In genomic region chr6:44327096-44327495, GRCh38 we compare ENCODE assay signal across 36 cellular contexts. TPM values are rescaled to one million over a fixed set of nuclear protein-coding genes. Genes with fewer than 3 reads are reported as not detected.
"Had no signal": no experiment of that assay in that cellular context is flagged by ENCODE, and none has a peak within 500 bp of the region (broad histone marks: within the 10 kb centered on the region; RNA-seq: fewer than 3 reads in every experiment).

No MANE protein-coding gene starts in this region.

- ATAC-seq: activated CD4-positive, CD25-positive, alpha-beta regulatory T cell treated with anti-CD3 and anti-CD28 coated beads, Interleukin-2, amount 50 U/mL, for 24 hours; activated CD8-positive, alpha-beta T cell treated with anti-CD3 and anti-CD28 coated beads for 36 hours; activated naive CD8-positive, alpha-beta T cell treated with anti-CD3 and anti-CD28 coated beads, Interleukin-2, amount 50 U/mL, for 24 hours; heart left ventricle had no signal

- H3K9me3 Mint-ChIP-seq: activated B cell treated with CpG ODN at 0.5 μM for 24 hours; activated CD8-positive, alpha-beta T cell treated with anti-CD3 and anti-CD28 coated beads for 36 hours; activated naive CD4-positive, alpha-beta T cell treated with anti-CD3 and anti-CD28 coated beads for 36 hours; activated naive CD4-positive, alpha-beta T cell treated with anti-CD3 and anti-CD28 coated beads, Interleukin-2, amount 50 U/mL, for 24 hours; activated naive CD8-positive, alpha-beta T cell treated with anti-CD3 and anti-CD28 coated beads for 36 hours; activated naive CD8-positive, alpha-beta T cell treated with anti-CD3 and anti-CD28 coated beads, Interleukin-2, amount 50 U/mL, for 24 hours; activated T-helper 1 cell treated with anti-CD3 and anti-CD28 coated beads, Interleukin-12 subunit alpha, Interleukin-12 subunit beta, Interleukin-2, Interleukin-4 antibody, amounts not matched to agents 30 ng/mL and 10 ng/mL and 1 ng/mL, durations not matched to agents 14 hours and 24 hours and 36 hours; activated T-helper 2 cell treated with anti-CD3 and anti-CD28 coated beads, Interferon-gamma antibody, Interleukin-2, Interleukin-4, amounts not matched to agents 10 μg/mL and 5 μg/mL and 100 μg/mL, durations not matched to agents 14 hours and 24 hours and 36 hours; brain; T-helper 1 cell treated with Interleukin-12 subunit alpha and Interleukin-12 subunit beta and Interleukin-4 antibody, amounts not matched to agents 30 μg/mL and 1 μg/mL, for 36 hours had no signal

- H3K4me1 Mint-ChIP-seq: activated B cell treated with CpG ODN at 0.5 μM for 24 hours; activated naive CD4-positive, alpha-beta T cell treated with anti-CD3 and anti-CD28 coated beads, Interleukin-2, amount 50 U/mL, for 24 hours; activated naive CD8-positive, alpha-beta T cell treated with anti-CD3 and anti-CD28 coated beads for 36 hours; activated naive CD8-positive, alpha-beta T cell treated with anti-CD3 and anti-CD28 coated beads, Interleukin-2, amount 50 U/mL, for 24 hours had no signal

- H3K4me3 Mint-ChIP-seq: activated B cell treated with CpG ODN at 0.5 μM for 24 hours; activated CD8-positive, alpha-beta T cell treated with anti-CD3 and anti-CD28 coated beads for 36 hours; activated naive CD4-positive, alpha-beta T cell treated with anti-CD3 and anti-CD28 coated beads for 36 hours; activated naive CD4-positive, alpha-beta T cell treated with anti-CD3 and anti-CD28 coated beads, Interleukin-2, amount 50 U/mL, for 24 hours; activated naive CD8-positive, alpha-beta T cell treated with anti-CD3 and anti-CD28 coated beads for 36 hours; activated naive CD8-positive, alpha-beta T cell treated with anti-CD3 and anti-CD28 coated beads, Interleukin-2, amount 50 U/mL, for 24 hours; activated T-helper 1 cell treated with anti-CD3 and anti-CD28 coated beads, Interleukin-12 subunit alpha, Interleukin-12 subunit beta, Interleukin-2, Interleukin-4 antibody, amounts not matched to agents 30 ng/mL and 10 ng/mL and 1 ng/mL, durations not matched to agents 14 hours and 24 hours and 36 hours; T-helper 1 cell treated with Interleukin-12 subunit alpha and Interleukin-12 subunit beta and Interleukin-4 antibody, amounts not matched to agents 30 μg/mL and 1 μg/mL, for 36 hours had no signal

- H3K27ac Mint-ChIP-seq: activated B cell treated with CpG ODN at 0.5 μM for 24 hours; activated CD8-positive, alpha-beta T cell treated with anti-CD3 and anti-CD28 coated beads for 36 hours; activated naive CD4-positive, alpha-beta T cell treated with anti-CD3 and anti-CD28 coated beads for 36 hours; activated naive CD4-positive, alpha-beta T cell treated with anti-CD3 and anti-CD28 coated beads, Interleukin-2, amount 50 U/mL, for 24 hours; activated naive CD8-positive, alpha-beta T cell treated with anti-CD3 and anti-CD28 coated beads for 36 hours; activated naive CD8-positive, alpha-beta T cell treated with anti-CD3 and anti-CD28 coated beads, Interleukin-2, amount 50 U/mL, for 24 hours; activated T-helper 1 cell treated with anti-CD3 and anti-CD28 coated beads, Interleukin-12 subunit alpha, Interleukin-12 subunit beta, Interleukin-2, Interleukin-4 antibody, amounts not matched to agents 30 ng/mL and 10 ng/mL and 1 ng/mL, durations not matched to agents 14 hours and 24 hours and 36 hours; activated T-helper 2 cell treated with anti-CD3 and anti-CD28 coated beads, Interferon-gamma antibody, Interleukin-2, Interleukin-4, amounts not matched to agents 10 μg/mL and 5 μg/mL and 100 μg/mL, durations not matched to agents 14 hours and 24 hours and 36 hours; T-helper 1 cell treated with Interleukin-12 subunit alpha and Interleukin-12 subunit beta and Interleukin-4 antibody, amounts not matched to agents 30 μg/mL and 1 μg/mL, for 36 hours had no signal

- DNase-seq: activated B cell treated with CpG ODN at 0.5 μM for 24 hours; activated CD4-positive, alpha-beta T cell treated with anti-CD3 and anti-CD28 coated beads for 48 hours; activated CD4-positive, alpha-beta T cell treated with anti-CD3 and anti-CD28 coated beads, Interleukin-2, amount 50 U/mL, for 1 hour; activated CD4-positive, alpha-beta T cell treated with anti-CD3 and anti-CD28 coated beads, Interleukin-2, amount 50 U/mL, for 48 hours; activated CD8-positive, alpha-beta memory T cell treated with anti-CD3 and anti-CD28 coated beads for 24 hours; activated CD8-positive, alpha-beta T cell treated with anti-CD3 and anti-CD28 coated beads for 36 hours; activated effector memory CD4-positive, alpha-beta T cell treated with anti-CD3 and anti-CD28 coated beads, Interleukin-2, amount 50 U/mL, for 16 hours; activated naive CD4-positive, alpha-beta T cell treated with anti-CD3 and anti-CD28 coated beads for 36 hours; activated naive CD8-positive, alpha-beta T cell treated with anti-CD3 and anti-CD28 coated beads for 36 hours; activated naive CD8-positive, alpha-beta T cell treated with anti-CD3 and anti-CD28 coated beads, Interleukin-2, amount 50 U/mL, for 24 hours; activated T-cell treated with anti-CD3 and anti-CD28 coated beads, Interleukin-2, amount 50 U/mL, for 1 hour; activated T-cell treated with anti-CD3 and anti-CD28 coated beads, Interleukin-2, amount 50 U/mL, for 48 hours; adrenal gland; central memory CD4-positive, alpha-beta T cell; cerebellar nuclear complex; colonic mucosa; effector CD8-positive, alpha-beta T cell; esophagus squamous epithelium; heart left ventricle; T-helper 9 cell; WERI-Rb-1 had no signal

- H3K36me3 Mint-ChIP-seq: activated naive CD4-positive, alpha-beta T cell treated with anti-CD3 and anti-CD28 coated beads, Interleukin-2, amount 50 U/mL, for 24 hours; activated naive CD8-positive, alpha-beta T cell treated with anti-CD3 and anti-CD28 coated beads for 36 hours; brain had no signal

RNA-seq across cellular contexts. Expression of gene SPATS1, which starts 15.4 kb away (rescaled TPM):
- total RNA-seq: activated B cell treated with CpG ODN at 0.5 μM for 24 hours; activated CD8-positive, alpha-beta T cell treated with anti-CD3 and anti-CD28 coated beads for 36 hours; activated naive CD4-positive, alpha-beta T cell treated with anti-CD3 and anti-CD28 coated beads for 36 hours; activated naive CD8-positive, alpha-beta T cell treated with anti-CD3 and anti-CD28 coated beads for 36 hours; activated T-helper 1 cell treated with anti-CD3 and anti-CD28 coated beads, Interleukin-12 subunit alpha, Interleukin-12 subunit beta, Interleukin-2, Interleukin-4 antibody, amounts not matched to agents 30 ng/mL and 10 ng/mL and 1 ng/mL, durations not matched to agents 14 hours and 24 hours and 36 hours; activated T-helper 2 cell treated with anti-CD3 and anti-CD28 coated beads, Interferon-gamma antibody, Interleukin-2, Interleukin-4, amounts not matched to agents 10 μg/mL and 5 μg/mL and 100 μg/mL, durations not matched to agents 14 hours and 24 hours and 36 hours; adrenal gland; ascending aorta; breast epithelium; cardiac muscle cell; colonic mucosa; dermis microvascular lymphatic vessel endothelial cell; endothelial cell of umbilical vein; esophagus squamous epithelium; fibroblast of villous mesenchyme; heart left ventricle; T-helper 2 cell treated with Interferon-gamma antibody and Interleukin-4, amounts not matched to agents 100 ng/mL and 5 ng/mL, for 36 hours had no signal
- polyA plus RNA-seq: cardiac muscle cell, endothelial cell of umbilical vein, esophagus, fibroblast of lung, heart left ventricle had no signal

RNA-seq across cellular contexts. Expression of gene TMEM151B, which starts 56.8 kb away (rescaled TPM):
- total RNA-seq: activated B cell treated with CpG ODN at 0.5 μM for 24 hours; activated naive CD4-positive, alpha-beta T cell treated with anti-CD3 and anti-CD28 coated beads for 36 hours; activated naive CD8-positive, alpha-beta T cell treated with anti-CD3 and anti-CD28 coated beads for 36 hours; activated T-helper 2 cell treated with anti-CD3 and anti-CD28 coated beads, Interferon-gamma antibody, Interleukin-2, Interleukin-4, amounts not matched to agents 10 μg/mL and 5 μg/mL and 100 μg/mL, durations not matched to agents 14 hours and 24 hours and 36 hours; ascending aorta; dermis microvascular lymphatic vessel endothelial cell; esophagus squamous epithelium; fibroblast of villous mesenchyme; T-helper 2 cell treated with Interferon-gamma antibody and Interleukin-4, amounts not matched to agents 100 ng/mL and 5 ng/mL, for 36 hours had no signal
- polyA plus RNA-seq: fibroblast of lung had no signal
